Comparison of ENCODE assay signal across 1 cellular context in genomic region chr7:128364166-128364565, GRCh38.
TF ChIP-seq lines count a peak whose summit lies in the region.

No MANE protein-coding gene starts in this region.

TF ChIP-seq in K562, 482 proteins besides CTCF, POLR2A, EP300 and RAD21 (continued from another document):
- TF ChIP-seq, protein P1, sequence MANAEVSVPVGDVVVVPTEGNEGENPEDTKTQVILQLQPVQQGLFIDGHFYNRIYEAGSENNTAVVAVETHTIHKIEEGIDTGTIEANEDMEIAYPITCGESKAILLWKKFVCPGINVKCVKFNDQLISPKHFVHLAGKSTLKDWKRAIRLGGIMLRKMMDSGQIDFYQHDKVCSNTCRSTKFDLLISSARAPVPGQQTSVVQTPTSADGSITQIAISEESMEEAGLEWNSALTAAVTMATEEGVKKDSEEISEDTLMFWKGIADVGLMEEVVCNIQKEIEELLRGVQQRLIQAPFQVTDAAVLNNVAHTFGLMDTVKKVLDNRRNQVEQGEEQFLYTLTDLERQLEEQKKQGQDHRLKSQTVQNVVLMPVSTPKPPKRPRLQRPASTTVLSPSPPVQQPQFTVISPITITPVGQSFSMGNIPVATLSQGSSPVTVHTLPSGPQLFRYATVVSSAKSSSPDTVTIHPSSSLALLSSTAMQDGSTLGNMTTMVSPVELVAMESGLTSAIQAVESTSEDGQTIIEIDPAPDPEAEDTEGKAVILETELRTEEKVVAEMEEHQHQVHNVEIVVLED (CRISPR knock-in tag; IDR thresholded peaks at IDR 0.05), result no peak
- TF ChIP-seq, protein P2, sequence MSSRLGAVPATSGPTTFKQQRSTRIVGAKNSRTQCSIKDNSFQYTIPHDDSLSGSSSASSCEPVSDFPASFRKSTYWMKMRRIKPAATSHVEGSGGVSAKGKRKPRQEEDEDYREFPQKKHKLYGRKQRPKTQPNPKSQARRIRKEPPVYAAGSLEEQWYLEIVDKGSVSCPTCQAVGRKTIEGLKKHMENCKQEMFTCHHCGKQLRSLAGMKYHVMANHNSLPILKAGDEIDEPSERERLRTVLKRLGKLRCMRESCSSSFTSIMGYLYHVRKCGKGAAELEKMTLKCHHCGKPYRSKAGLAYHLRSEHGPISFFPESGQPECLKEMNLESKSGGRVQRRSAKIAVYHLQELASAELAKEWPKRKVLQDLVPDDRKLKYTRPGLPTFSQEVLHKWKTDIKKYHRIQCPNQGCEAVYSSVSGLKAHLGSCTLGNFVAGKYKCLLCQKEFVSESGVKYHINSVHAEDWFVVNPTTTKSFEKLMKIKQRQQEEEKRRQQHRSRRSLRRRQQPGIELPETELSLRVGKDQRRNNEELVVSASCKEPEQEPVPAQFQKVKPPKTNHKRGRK (tag; IDR thresholded peaks at IDR 0.05), result no peak
- TF ChIP-seq XRCC3 (IDR thresholded peaks at IDR 0.05) (no peak), DMBX1 (CRISPR knock-in tag; IDR thresholded peaks at IDR 0.05; ENCODE audit: borderline replicate concordance) (no peak), FOXJ2 (tag; IDR thresholded peaks at IDR 0.05) (no peak), EZH2 (IDR thresholded peaks at IDR 0.05; ENCODE audit: borderline replicate concordance, low read depth, low read length) (no peak), ZFP36 (IDR thresholded peaks at IDR 0.05; ENCODE audit: low read depth, low read length, partially characterized antibody) (peak; percentile 8), TAF7 (tag; IDR thresholded peaks at IDR 0.05) (no peak), SRSF1 (IDR thresholded peaks at IDR 0.05; ENCODE audit: low read depth, low read length) (no peak), LCOR (CRISPR knock-in tag; IDR thresholded peaks at IDR 0.05) (0 out of 2 replicates have a peak, but pooled peaks have one; percentile 31), CHD1 (IDR thresholded peaks at IDR 0.05; ENCODE audit: low read length) (no peak), MTF1 (CRISPR knock-in tag; IDR thresholded peaks at IDR 0.05; ENCODE audit: borderline replicate concordance) (no peak), POLR2H (tag; IDR thresholded peaks at IDR 0.05; ENCODE audit: low read depth) (no peak), HCFC1 (IDR thresholded peaks at IDR 0.05; ENCODE audit: low read depth, low read length) (no peak), GABPA (tag; conservative IDR thresholded peaks at IDR 0.05; ENCODE audit: low read depth) (0 out of 2 replicates have a peak, but pooled peaks have one; percentile 22), TEAD4 (IDR thresholded peaks at IDR 0.05; ENCODE audit: low read length) (0 out of 2 replicates have a peak, but pooled peaks have one; percentile 24), TEAD4 (CRISPR knock-in tag; IDR thresholded peaks at IDR 0.05; ENCODE audit: borderline replicate concordance) (no peak), ZNF354B (CRISPR knock-in tag; IDR thresholded peaks at IDR 0.05) (no peak), ARID1B (IDR thresholded peaks at IDR 0.05) (peak; percentile 53; the same call in 1 of the 2 replicates), CBFA2T3 (IDR thresholded peaks at IDR 0.05) (peak; percentile 67), MCM2 (IDR thresholded peaks at IDR 0.05; ENCODE audit: low read depth) (no peak), HNRNPL (IDR thresholded peaks at IDR 0.05; ENCODE audit: low read depth, low read length) (no peak)
- TF ChIP-seq, protein P3, sequence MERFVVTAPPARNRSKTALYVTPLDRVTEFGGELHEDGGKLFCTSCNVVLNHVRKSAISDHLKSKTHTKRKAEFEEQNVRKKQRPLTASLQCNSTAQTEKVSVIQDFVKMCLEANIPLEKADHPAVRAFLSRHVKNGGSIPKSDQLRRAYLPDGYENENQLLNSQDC (CRISPR knock-in tag; IDR thresholded peaks at IDR 0.05), result no peak
